ENCODE assay signal across 1 cellular context in the genomic region with DNA sequence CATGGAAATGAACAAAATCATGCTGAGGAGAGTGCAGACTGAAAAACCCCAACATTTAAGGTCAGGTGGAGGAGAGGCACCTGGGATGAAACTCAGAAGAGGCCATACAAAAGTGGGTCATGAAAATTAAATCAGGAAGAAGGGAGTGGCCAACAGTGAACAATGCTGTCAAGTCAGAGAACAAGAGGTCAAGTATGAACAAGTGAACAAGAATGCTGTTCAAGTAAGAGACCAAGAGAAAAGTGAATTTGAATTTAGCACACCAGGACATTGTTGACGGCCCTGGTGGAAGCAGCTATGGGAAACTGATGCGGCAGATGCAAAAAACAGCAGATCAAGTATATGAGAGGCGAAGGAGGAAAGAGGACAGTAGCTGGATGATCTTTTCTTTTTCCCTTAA.
TF ChIP-seq lines count a peak whose summit lies in the region.

No MANE protein-coding gene starts in this region.

TF ChIP-seq in HCT116, 20 proteins besides CTCF, POLR2A, EP300 and RAD21 (continued from another document):
- TF ChIP-seq, protein P1, sequence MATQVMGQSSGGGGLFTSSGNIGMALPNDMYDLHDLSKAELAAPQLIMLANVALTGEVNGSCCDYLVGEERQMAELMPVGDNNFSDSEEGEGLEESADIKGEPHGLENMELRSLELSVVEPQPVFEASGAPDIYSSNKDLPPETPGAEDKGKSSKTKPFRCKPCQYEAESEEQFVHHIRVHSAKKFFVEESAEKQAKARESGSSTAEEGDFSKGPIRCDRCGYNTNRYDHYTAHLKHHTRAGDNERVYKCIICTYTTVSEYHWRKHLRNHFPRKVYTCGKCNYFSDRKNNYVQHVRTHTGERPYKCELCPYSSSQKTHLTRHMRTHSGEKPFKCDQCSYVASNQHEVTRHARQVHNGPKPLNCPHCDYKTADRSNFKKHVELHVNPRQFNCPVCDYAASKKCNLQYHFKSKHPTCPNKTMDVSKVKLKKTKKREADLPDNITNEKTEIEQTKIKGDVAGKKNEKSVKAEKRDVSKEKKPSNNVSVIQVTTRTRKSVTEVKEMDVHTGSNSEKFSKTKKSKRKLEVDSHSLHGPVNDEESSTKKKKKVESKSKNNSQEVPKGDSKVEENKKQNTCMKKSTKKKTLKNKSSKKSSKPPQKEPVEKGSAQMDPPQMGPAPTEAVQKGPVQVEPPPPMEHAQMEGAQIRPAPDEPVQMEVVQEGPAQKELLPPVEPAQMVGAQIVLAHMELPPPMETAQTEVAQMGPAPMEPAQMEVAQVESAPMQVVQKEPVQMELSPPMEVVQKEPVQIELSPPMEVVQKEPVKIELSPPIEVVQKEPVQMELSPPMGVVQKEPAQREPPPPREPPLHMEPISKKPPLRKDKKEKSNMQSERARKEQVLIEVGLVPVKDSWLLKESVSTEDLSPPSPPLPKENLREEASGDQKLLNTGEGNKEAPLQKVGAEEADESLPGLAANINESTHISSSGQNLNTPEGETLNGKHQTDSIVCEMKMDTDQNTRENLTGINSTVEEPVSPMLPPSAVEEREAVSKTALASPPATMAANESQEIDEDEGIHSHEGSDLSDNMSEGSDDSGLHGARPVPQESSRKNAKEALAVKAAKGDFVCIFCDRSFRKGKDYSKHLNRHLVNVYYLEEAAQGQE (IDR thresholded peaks at IDR 0.05; ENCODE audit: low read depth): no peak
- TF ChIP-seq, protein P2, sequence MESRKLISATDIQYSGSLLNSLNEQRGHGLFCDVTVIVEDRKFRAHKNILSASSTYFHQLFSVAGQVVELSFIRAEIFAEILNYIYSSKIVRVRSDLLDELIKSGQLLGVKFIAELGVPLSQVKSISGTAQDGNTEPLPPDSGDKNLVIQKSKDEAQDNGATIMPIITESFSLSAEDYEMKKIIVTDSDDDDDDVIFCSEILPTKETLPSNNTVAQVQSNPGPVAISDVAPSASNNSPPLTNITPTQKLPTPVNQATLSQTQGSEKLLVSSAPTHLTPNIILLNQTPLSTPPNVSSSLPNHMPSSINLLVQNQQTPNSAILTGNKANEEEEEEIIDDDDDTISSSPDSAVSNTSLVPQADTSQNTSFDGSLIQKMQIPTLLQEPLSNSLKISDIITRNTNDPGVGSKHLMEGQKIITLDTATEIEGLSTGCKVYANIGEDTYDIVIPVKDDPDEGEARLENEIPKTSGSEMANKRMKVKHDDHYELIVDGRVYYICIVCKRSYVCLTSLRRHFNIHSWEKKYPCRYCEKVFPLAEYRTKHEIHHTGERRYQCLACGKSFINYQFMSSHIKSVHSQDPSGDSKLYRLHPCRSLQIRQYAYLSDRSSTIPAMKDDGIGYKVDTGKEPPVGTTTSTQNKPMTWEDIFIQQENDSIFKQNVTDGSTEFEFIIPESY (IDR thresholded peaks at IDR 0.05; ENCODE audit: extremely low read depth, insufficient replicate concordance, low read length): no peak
- TF ChIP-seq ZNF274 (IDR thresholded peaks at IDR 0.05; ENCODE audit: low read depth, low read length): no peak
- TF ChIP-seq YY1 (IDR thresholded peaks at IDR 0.05; ENCODE audit: extremely low read depth, insufficient replicate concordance, low read depth, low read length): no peak
- TF ChIP-seq JUND (IDR thresholded peaks at IDR 0.05): no peak
- TF ChIP-seq CBX3 (IDR thresholded peaks at IDR 0.05; ENCODE audit: low read depth): no peak
- no peak for TF ChIP-seq EGR1 (IDR thresholded peaks at IDR 0.05; ENCODE audit: low read depth)
- no peak for TF ChIP-seq SIN3A (IDR thresholded peaks at IDR 0.05; ENCODE audit: low read depth)
